Comparison of ENCODE assay signal across 8 cellular contexts in genomic region chr15:38453971-38454686, GRCh38. TPM values are rescaled to one million over a fixed set of nuclear protein-coding genes. Genes with fewer than 3 reads are reported as not detected.
A peak's percentile ranks its signal among the peaks of the same experiment; 100 is the strongest.
DNase-seq lines count a peak whose midpoint lies in the region; ATAC-seq and TF ChIP-seq lines count a peak whose summit lies in the region.

Gene FAM98B (plus strand): TSS chr15:38454127. CDS start chr15:38454162, 35 bp downstream.

- H3K4me3 ChIP-seq in GM12864 (ENCODE audit: low read depth, low read length) (peak within 1 kb of the TSS; percentile 79), parathyroid adenoma (ENCODE audit: low read depth, low read length) (peak within 1 kb of the TSS; percentile 93), tibial artery (peak within 1 kb of the TSS; percentile 64 to 80)

- peak; percentile 92 for ATAC-seq in HG02588 (IDR thresholded peaks at IDR 0.05; ENCODE audit: unreplicated experiment)
- peak; percentile 99 for ATAC-seq in Right ventricle myocardium superior (ENCODE audit: poor library complexity)

- DNase-seq in GM12864 (ENCODE audit: low read depth) (peak; percentile 73), NCI-H1092 (lab: John Stamatoyannopoulos, UW) (peak; percentile 71), SW 1271 (lab: John Stamatoyannopoulos, UW) (peak; percentile 23 to 63), Right ventricle myocardium superior (peak; percentile 93), tibial artery (peak; percentile 81 to 91)
- DNase-seq in activated naive CD8-positive, alpha-beta T cell treated with anti-CD3 and anti-CD28 coated beads, Interleukin-2, amount 50 U/mL, for 16 hours (ENCODE audit: low read depth, low spot score), result peak; percentile 74

- peaks cover 9% of the 10 kb centered on the region for H3K79me2 ChIP-seq in parathyroid adenoma

- H3K27me3 ChIP-seq in parathyroid adenoma (ENCODE audit: control insufficient read depth, insufficient read depth, low read length), result no peaks in the 10 kb centered on the region
- H3K27me3 ChIP-seq in tibial artery, result no peaks in the 10 kb centered on the region

- H3K36me3 ChIP-seq in parathyroid adenoma (ENCODE audit: control insufficient read depth, insufficient read depth, low read length) (no peaks in the 10 kb centered on the region), tibial artery (peaks cover 0 to 5% (median 0%) of the 10 kb centered on the region in 3 donors)

- TF ChIP-seq CTCF in GM12864 (IDR thresholded peaks at IDR 0.05; ENCODE audit: low read depth, low read length, missing control alignments), result no peak
- no peak for TF ChIP-seq CTCF in parathyroid adenoma (IDR thresholded peaks at IDR 0.05)
- TF ChIP-seq CTCF in tibial artery (IDR thresholded peaks at IDR 0.05), result peak in 1 of 2 experiments; percentile 7

- H3K4me1 ChIP-seq in parathyroid adenoma (no peaks in the 10 kb centered on the region), tibial artery (peaks cover 0 to 23% (median 16%) of the 10 kb centered on the region in 4 donors)

- no peaks in the 10 kb centered on the region for H3K9me3 ChIP-seq in parathyroid adenoma (ENCODE audit: control insufficient read depth, low read length)
- H3K9me3 ChIP-seq in tibial artery, result no peaks in the 10 kb centered on the region

- peak within 1 kb of the TSS; percentile 59 for H3K9ac ChIP-seq in parathyroid adenoma

- peak within 1 kb of the TSS; percentile 80 for H3K27ac ChIP-seq in parathyroid adenoma
- peak within 1 kb of the TSS; percentile 83 to 89 for H3K27ac ChIP-seq in tibial artery

- intact Hi-C loops in Right ventricle myocardium superior (cut with DNase I) (no loop called here), tibial artery (cut with DNase I; ENCODE audit: low total_unique reads) (no loop called here)

- H3K4me2 ChIP-seq in parathyroid adenoma (ENCODE audit: low read length), result peak within 1 kb of the TSS; percentile 78

- H2AFZ ChIP-seq in parathyroid adenoma, result peak within 1 kb of the TSS; percentile 71

RNA-seq across cellular contexts. Expression of gene FAM98B, which starts in this region (rescaled TPM):
- 16.2 TPM for total RNA-seq in Right ventricle myocardium superior

Comparison
In these comparisons a context has a peak if more than half of its experiments do, and no peak if none do; other contexts are left out.
1. Peak in every context shown above with its lines: DNase-seq, ATAC-seq, H3K4me3 ChIP-seq and H3K27ac ChIP-seq.
2. DNase-seq: peak in every context shown above with its lines; median percentile 93 in Right ventricle myocardium superior; 86 in tibial artery; 74 in activated naive CD8-positive, alpha-beta T cell treated with anti-CD3 and anti-CD28 coated beads, Interleukin-2, amount 50 U/mL, for 16 hours; 73 in GM12864; 71 in NCI-H1092; 43 in SW 1271.